ENCODE assay signal across 16 cellular contexts in the genomic region with DNA sequence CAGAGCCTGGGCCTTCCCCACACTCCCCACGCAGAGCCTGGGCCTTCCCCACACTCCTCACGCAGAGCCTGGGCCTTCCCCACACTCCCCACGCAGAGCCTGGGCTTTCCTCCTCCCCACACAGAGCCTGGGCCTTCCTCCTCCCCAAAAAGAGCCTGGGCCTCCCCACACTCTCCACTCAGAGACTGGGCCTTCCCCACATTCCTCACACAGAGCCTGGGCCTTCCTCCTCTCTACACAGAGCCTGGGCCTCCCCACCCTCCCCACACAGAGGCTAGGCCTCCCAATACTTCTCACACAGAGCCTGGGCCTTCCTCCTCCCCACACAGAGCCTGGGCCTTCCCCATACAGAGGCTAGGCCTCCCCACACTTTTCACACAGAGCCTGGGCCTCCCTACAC. TPM values are rescaled to one million over a fixed set of nuclear protein-coding genes. Genes with fewer than 3 reads are reported as not detected.
DNase-seq lines count a peak whose midpoint lies in the region; ATAC-seq, FAIRE-seq and TF ChIP-seq lines count a peak whose summit lies in the region.
"Had no signal": no experiment of that assay in that cellular context is flagged by ENCODE, and none has a peak within 500 bp of the region (broad histone marks: within the 10 kb centered on the region; RNA-seq: fewer than 3 reads in every experiment).

No MANE protein-coding gene starts in this region.

- FAIRE-seq in GM12878 (lab: Jason Lieb, UNC) (no peak), frontal cortex (lab: Jason Lieb, UNC) (no peak)

- H3K9me3 ChIP-seq in Karpas-422 (ENCODE audit: low read length) (no peaks in the 10 kb centered on the region), GM12878 (replicated peaks; ENCODE audit: control insufficient read depth, insufficient read depth, low read length) (no peaks in the 10 kb centered on the region; the same call in 2 of the 3 replicates)
- H3K9me3 ChIP-seq: heart left ventricle had no signal

- POLR2A ChIA-PET in GM12878 (lab: Charles Lee): no interaction called here

- peak; percentile 55 for DNase-seq in activated CD4-positive, alpha-beta T cell treated with anti-CD3 and anti-CD28 coated beads for 48 hours
- no peak for DNase-seq in activated CD4-positive, alpha-beta T cell treated with anti-CD3 and anti-CD28 coated beads for 4 hours
- no peak for DNase-seq in Karpas-422
- no peak for DNase-seq in GM12878 (ENCODE audit: low read depth, low spot score)
- DNase-seq in stimulated activated CD4-positive, alpha-beta T cell treated with anti-CD3 and anti-CD28 coated beads, Interleukin-1b, Interleukin-23, amount 100 ng/mL, for 48 hours: peak; percentile 66
- DNase-seq in T1000 (lab: John Stamatoyannopoulos, UW): no peak
- no peak for DNase-seq in COLO668 (lab: John Stamatoyannopoulos, UW; ENCODE audit: unreplicated experiment)
- no peak for DNase-seq in frontal cortex (ENCODE audit: low spot score in 2 of 2)
- DNase-seq: 8988T; activated effector memory CD4-positive, alpha-beta T cell treated with Interleukin-2 at 50 U/mL for 16 hours; substantia nigra had no signal

- CTCF ChIA-PET in GM12878 (lab: Yijun Ruan, JAX): no interaction called here

- H3K9me2 ChIP-seq in Karpas-422 (replicated peaks; ENCODE audit: insufficient read depth, low read length): no peaks in the 10 kb centered on the region

- H3K79me2 ChIP-seq in Karpas-422 (ENCODE audit: low read length) (no peaks in the 10 kb centered on the region), GM12878 (ENCODE audit: control insufficient read depth, insufficient read depth, low read length) (no peaks in the 10 kb centered on the region)

- H3K4me3 ChIP-seq in Karpas-422 (ENCODE audit: low read length) (no peak overlapping the region), GM12878 (no peak overlapping the region)
- H3K4me3 ChIP-seq: cardiac muscle cell, heart left ventricle had no signal

- 0% methylated on average over 2 of the region's 3 CpGs for WGBS in GM12878 (ENCODE audit: insufficient coverage, insufficient replicate concordance, low lambda C conversion rate, missing lambda C conversion rate)

- intact Hi-C loops in GM12878 (cut with micrococcal nuclease; ENCODE audit: unreplicated experiment): no loop called here

- TF ChIP-seq RAD21 in GM12878 (IDR thresholded peaks at IDR 0.05; ENCODE audit: insufficient read depth, low read depth, low read length): no peak

- H3K4me1 ChIP-seq in Karpas-422 (ENCODE audit: low read length) (peaks cover 25% of the 10 kb centered on the region), GM12878 (ENCODE audit: control insufficient read depth, insufficient read depth, low read length) (peaks cover 3% of the 10 kb centered on the region; the same call in 1 of the 2 replicates)
- H3K4me1 ChIP-seq: heart left ventricle had no signal

- no peak for TF ChIP-seq CTCF in GM12878 (IDR thresholded peaks at IDR 0.05 in 2 of 3, conservative IDR thresholded peaks at IDR 0.05 in 1 of 3; ENCODE audit: control insufficient read depth in 2 of 3, extremely low read depth in 1 of 3, insufficient read depth in 1 of 3, low read depth in 3 of 3, low read length in 3 of 3)

- H2AFZ ChIP-seq in Karpas-422 (ENCODE audit: low read length) (no peak overlapping the region), GM12878 (ENCODE audit: control insufficient read depth, low read depth, low read length) (peak overlapping the region; percentile 29; the same call in 1 of the 2 replicates)

- in situ Hi-C loops in GM12878 (cut with MboI): no loop called here

- TF ChIP-seq POLR2A in GM12878 (IDR thresholded peaks at IDR 0.05; ENCODE audit: low read depth, low read length): no peak

- TF ChIP-seq EP300 in GM12878 (IDR thresholded peaks at IDR 0.05; ENCODE audit: borderline replicate concordance in 1 of 2, control insufficient read depth in 1 of 2, low read depth in 2 of 2, low read length in 2 of 2): no peak

- ATAC-seq in GM12878: peak; percentile 39
- ATAC-seq: heart left ventricle; left lobe of liver; naive thymus-derived CD8-positive, alpha-beta T cell; WTC11 had no signal

- no peaks in the 10 kb centered on the region; the same call in 1 of the 2 replicates for H3K27me3 ChIP-seq in Karpas-422 (ENCODE audit: low read length)
- H3K27me3 ChIP-seq in GM12878 (replicated peaks in 1 of 2; ENCODE audit: control insufficient read depth in 2 of 2, insufficient read depth in 2 of 2, low read length in 1 of 2): no peaks in the 10 kb centered on the region
- H3K27me3 ChIP-seq: cardiac muscle cell, heart left ventricle had no signal

- BruUV-seq in GM12878 (replicated peaks; lab: Mats Ljungman, UMichigan): no TSS peak

- no peak overlapping the region for H3K4me2 ChIP-seq in Karpas-422 (ENCODE audit: low read depth, low read length, poor library complexity, severe bottlenecking)
- no peak overlapping the region for H3K4me2 ChIP-seq in GM12878 (ENCODE audit: control insufficient read depth, insufficient read depth)

- RAD21 ChIA-PET in GM12878 (lab: Charles Lee; ENCODE audit: unreplicated experiment): no interaction called here

- SMC1A ChIA-PET in GM12878 (lab: Charles Lee; ENCODE audit: uncharacterized antibody, unreplicated experiment): no interaction called here

- no peaks in the 10 kb centered on the region for H4K20me1 ChIP-seq in Karpas-422 (ENCODE audit: insufficient read depth, low read depth, low read length)
- H4K20me1 ChIP-seq in GM12878 (ENCODE audit: control insufficient read depth, insufficient read depth): no peaks in the 10 kb centered on the region

- H3K27ac ChIP-seq in Karpas-422 (ENCODE audit: low read length): peak overlapping the region; percentile 48
- H3K27ac ChIP-seq in GM12878 (ENCODE audit: control insufficient read depth, insufficient read depth): peak overlapping the region; percentile 48
- H3K27ac ChIP-seq: cardiac muscle cell, heart left ventricle had no signal

- no peaks in the 10 kb centered on the region for H3K36me3 ChIP-seq in Karpas-422 (ENCODE audit: insufficient read depth, low read length)
- no peaks in the 10 kb centered on the region for H3K36me3 ChIP-seq in GM12878 (ENCODE audit: control insufficient read depth in 2 of 2, insufficient read depth in 2 of 2, low read length in 1 of 2)
- H3K36me3 ChIP-seq: cardiac muscle cell, heart left ventricle had no signal

- peak overlapping the region; percentile 70 for H3K9ac ChIP-seq in Karpas-422 (ENCODE audit: low read length)
- H3K9ac ChIP-seq in GM12878 (ENCODE audit: control insufficient read depth, insufficient read depth, low read length): no peak overlapping the region

TF ChIP-seq in GM12878, 131 proteins besides CTCF, POLR2A, EP300 and RAD21:
- TF ChIP-seq WRNIP1 (IDR thresholded peaks at IDR 0.05; ENCODE audit: borderline replicate concordance, low read depth, low read length) (no peak), FOS (IDR thresholded peaks at IDR 0.05; ENCODE audit: borderline replicate concordance, extremely low read depth, insufficient read length) (no peak), NFIC (IDR thresholded peaks at IDR 0.05; ENCODE audit: low read depth, low read length) (no peak), NR2F1 (conservative IDR thresholded peaks at IDR 0.05) (no peak), CBX3 (IDR thresholded peaks at IDR 0.05; ENCODE audit: borderline replicate concordance, low read depth) (no peak), IRF3 (IDR thresholded peaks at IDR 0.05) (no peak), STAT3 (IDR thresholded peaks at IDR 0.05; ENCODE audit: low read depth, low read length) (no peak), PML (IDR thresholded peaks at IDR 0.05; ENCODE audit: low read length) (no peak)
- TF ChIP-seq, protein P1, sequence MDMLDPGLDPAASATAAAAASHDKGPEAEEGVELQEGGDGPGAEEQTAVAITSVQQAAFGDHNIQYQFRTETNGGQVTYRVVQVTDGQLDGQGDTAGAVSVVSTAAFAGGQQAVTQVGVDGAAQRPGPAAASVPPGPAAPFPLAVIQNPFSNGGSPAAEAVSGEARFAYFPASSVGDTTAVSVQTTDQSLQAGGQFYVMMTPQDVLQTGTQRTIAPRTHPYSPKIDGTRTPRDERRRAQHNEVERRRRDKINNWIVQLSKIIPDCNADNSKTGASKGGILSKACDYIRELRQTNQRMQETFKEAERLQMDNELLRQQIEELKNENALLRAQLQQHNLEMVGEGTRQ (IDR thresholded peaks at IDR 0.05; ENCODE audit: borderline replicate concordance, low read depth, low read length): no peak

RNA-seq across cellular contexts. Expression of gene CFAP46, which starts 11.1 kb away (rescaled TPM):
- total RNA-seq in Karpas-422 (2014; rRNA removed; shearing (Covaris generic); ENCODE audit: low replicate concordance): 0.22 and 1.5 TPM in 2 replicates
- total RNA-seq in GM12878 (2013; cell fraction: nucleolus; rRNA removed): not detected in 2 replicates
- not detected in 2 replicates for total RNA-seq in GM12878 (2014; rRNA removed)
- total RNA-seq in GM12878 (2014; rRNA removed; fragmentation: Illumina TruSeq; extraction: Trizol): not detected in 2 replicates
- total RNA-seq in GM12878 (2021): not detected in 2 replicates
- not detected for polyA plus RNA-seq in GM12878 (2011; ENCODE audit: low read depth)
- polyA plus RNA-seq in GM12878 (2011; rRNA removed): 0.01 TPM in 1 of 2 replicates, not detected in the other
- polyA plus RNA-seq in GM12878 (2011; cell fraction: cytosol; rRNA removed): 0.03 TPM in 2 replicates
- polyA plus RNA-seq in GM12878 (2011; cell fraction: nucleus; rRNA removed): 0.07 and 0.22 TPM in 2 replicates
- polyA plus RNA-seq in GM12878 (2012): 0.19 and 0.39 TPM in 2 replicates
- not detected in 2 replicates for polyA plus RNA-seq in GM12878 (2014; fragmentation: Illumina TruSeq; extraction: Trizol)
- polyA plus RNA-seq in GM12878 (2014; fragmentation: Nextera tagmentation; extraction: Ambion mirVana): not detected
- 0.18 TPM in 1 of 2 replicates, not detected in the other for polyA plus RNA-seq in GM12878 (2014; rRNA removed)
- polyA plus RNA-seq in GM12878 (2016; fragmentation: Nextera tagmentation; extraction: Ambion mirVana): under 1 TPM in 1 of 2 experiments, not detected in 1; 0.03 TPM
- 0.10 TPM in 1 of 2 replicates, not detected in the other for polyA minus RNA-seq in GM12878 (2011; rRNA and poly(A)+ RNA removed)
- not detected in 2 replicates for polyA minus RNA-seq in GM12878 (2011; cell fraction: cytosol; rRNA and poly(A)+ RNA removed)
- 0.12 and 0.48 TPM in 2 replicates for polyA minus RNA-seq in GM12878 (2011; cell fraction: nucleus; rRNA and poly(A)+ RNA removed)
- 2.0 TPM for total RNA-seq in frontal cortex
- total RNA-seq: naive thymus-derived CD8-positive, alpha-beta T cell had no signal
- polyA plus RNA-seq: naive thymus-derived CD8-positive, alpha-beta T cell had no signal

Comparison
In these comparisons a context has a peak if more than half of its experiments do, and no peak if none do; other contexts are left out.
1. DNase-seq: peak in activated CD4-positive, alpha-beta T cell treated with anti-CD3 and anti-CD28 coated beads for 48 hours (single experiment) and stimulated activated CD4-positive, alpha-beta T cell treated with anti-CD3 and anti-CD28 coated beads, Interleukin-1b, Interleukin-23, amount 100 ng/mL, for 48 hours (single experiment); none in activated CD4-positive, alpha-beta T cell treated with anti-CD3 and anti-CD28 coated beads for 4 hours (0 of 2), Karpas-422 (single experiment), GM12878 (single experiment), T1000 (single experiment), COLO668 (single experiment) and frontal cortex (0 of 2).